Comparison of ENCODE assay signal across 1 cellular context in genomic region chrX:2503591-2504500, GRCh38.
TF ChIP-seq lines count a peak whose summit lies in the region.

No MANE protein-coding gene starts in this region.

TF ChIP-seq in K562, 482 proteins besides CTCF, POLR2A, EP300 and RAD21:
- peak; percentile 25; the same call in 1 of the 2 replicates for TF ChIP-seq ZEB2 (IDR thresholded peaks at IDR 0.05)
- no peak for TF ChIP-seq LCOR (CRISPR knock-in tag; IDR thresholded peaks at IDR 0.05)
- no peak for TF ChIP-seq RFX5 (IDR thresholded peaks at IDR 0.05; ENCODE audit: low read depth, low read length)
